In the genomic region with DNA sequence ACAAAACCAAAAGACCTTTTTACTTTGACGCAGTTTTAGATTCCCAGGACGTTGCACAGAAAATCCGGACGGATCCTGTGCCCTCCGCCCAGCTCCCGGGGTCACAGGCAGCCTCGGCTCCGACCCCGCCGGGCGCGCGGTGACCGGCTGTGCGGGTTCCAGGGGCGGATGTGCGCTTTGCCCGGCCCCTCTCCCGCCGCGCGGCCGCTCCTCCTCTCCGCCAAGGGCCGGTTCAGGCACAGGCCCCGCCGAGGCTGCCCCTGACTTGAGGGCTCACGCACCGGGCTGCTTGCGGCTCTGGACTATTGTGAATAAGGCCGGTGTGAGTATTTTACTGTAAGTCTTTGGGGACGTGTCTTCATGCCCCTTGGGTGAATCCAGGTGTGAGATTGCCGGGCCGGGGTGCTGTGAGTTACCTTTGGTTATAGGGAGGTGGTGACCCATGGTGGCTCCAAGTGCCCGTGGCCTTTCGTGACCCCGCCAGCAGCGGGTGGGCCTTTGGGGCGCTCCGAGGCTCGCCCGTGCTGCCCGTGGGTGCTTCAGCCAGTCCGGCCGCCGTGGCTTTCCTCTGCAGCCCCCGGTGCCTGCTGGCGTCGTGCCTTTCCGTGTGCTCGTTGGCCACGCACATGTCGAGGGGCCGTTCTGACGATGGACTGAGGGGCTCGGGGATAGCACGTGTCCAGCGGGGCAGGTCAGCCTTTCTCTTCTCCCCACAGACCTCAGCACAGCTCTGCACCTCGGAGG, we compare ENCODE assay signal across 8 cellular contexts. TPM values are rescaled to one million over a fixed set of nuclear protein-coding genes. Genes with fewer than 3 reads are reported as not detected.
DNase-seq lines count a peak whose midpoint lies in the region; ATAC-seq and TF ChIP-seq lines count a peak whose summit lies in the region.

No MANE protein-coding gene starts in this region.

- H3K27ac ChIP-seq in HUES48 (ENCODE audit: low read depth, low read length), result no peak overlapping the region

- peaks cover 8% of the 10 kb centered on the region for H3K4me1 Mint-ChIP-seq in mesothelial cell of epicardium

- H3K27ac Mint-ChIP-seq in mesothelial cell of epicardium, result no peak overlapping the region

- H3K9ac ChIP-seq in HUES48 (ENCODE audit: low read depth, low read length), result 0 out of 2 replicates have a peak overlapping the region, but pooled peaks have one; percentile 34

- DNase-seq in AG08396 (ENCODE audit: low spot score) (peak; percentile 67), choroid plexus epithelial cell (ENCODE audit: low read depth) (no peak), mesothelial cell of epicardium (ENCODE audit: low spot score in 2 of 2, unreplicated experiment in 2 of 2) (peak in 1 of 2 experiments; percentile 48), SKM-1 treated with dmso at 0.1 percent for 144 hours (lab: John Stamatoyannopoulos, UW; ENCODE audit: unreplicated experiment) (no peak), foreskin melanocyte (no peak), dedifferentiated amniotic fluid mesenchymal stem cell (ENCODE audit: extremely low spot score) (no peak)

- ATAC-seq in GM19372 (IDR thresholded peaks at IDR 0.05; ENCODE audit: low read depth, unreplicated experiment), result peak; percentile 16

- peaks cover 11% of the 10 kb centered on the region for H3K9me3 ChIP-seq in HUES48 (ENCODE audit: control insufficient read depth, insufficient read depth, low read length)

- H3K4me3 Mint-ChIP-seq in mesothelial cell of epicardium, result peak overlapping the region; percentile 68

- no peaks in the 10 kb centered on the region for H3K4me1 ChIP-seq in HUES48 (ENCODE audit: control insufficient read depth, insufficient read depth, low read length)

- no peaks in the 10 kb centered on the region for H3K36me3 ChIP-seq in HUES48 (ENCODE audit: control insufficient read depth, insufficient read depth, low read length)

- peaks cover 3% of the 10 kb centered on the region for H3K36me3 Mint-ChIP-seq in mesothelial cell of epicardium

- H3K4me3 ChIP-seq in HUES48 (ENCODE audit: low read depth, low read length), result peak overlapping the region; percentile 76
- H3K4me3 ChIP-seq in choroid plexus epithelial cell (ENCODE audit: low read depth, low read length), result peak overlapping the region; percentile 59

- TF ChIP-seq CTCF in choroid plexus epithelial cell (conservative IDR thresholded peaks at IDR 0.05; ENCODE audit: low read depth, low read length), result no peak
- TF ChIP-seq CTCF in mesothelial cell of epicardium (IDR thresholded peaks at IDR 0.05; ENCODE audit: unreplicated experiment), result no peak

- H3K9me3 Mint-ChIP-seq in mesothelial cell of epicardium, result peaks cover 9% of the 10 kb centered on the region

- H3K27me3 Mint-ChIP-seq in mesothelial cell of epicardium (ENCODE audit: low read depth), result peaks cover 85% of the 10 kb centered on the region

- H3K27me3 ChIP-seq in HUES48 (ENCODE audit: control insufficient read depth, insufficient read depth, low read length), result peaks cover 79% of the 10 kb centered on the region

RNA-seq across cellular contexts. Expression of a gene that starts 45.9 kb away (rescaled TPM):
- 24.3 to 27.4 TPM (median 25.1 TPM) in 3 replicates for total RNA-seq in mesothelial cell of epicardium

RNA-seq across cellular contexts. Expression of a gene that starts 46.1 kb away (rescaled TPM):
- total RNA-seq in mesothelial cell of epicardium, result 31.4 to 34.0 TPM (median 32.5 TPM) in 3 replicates
